In the genomic region with DNA sequence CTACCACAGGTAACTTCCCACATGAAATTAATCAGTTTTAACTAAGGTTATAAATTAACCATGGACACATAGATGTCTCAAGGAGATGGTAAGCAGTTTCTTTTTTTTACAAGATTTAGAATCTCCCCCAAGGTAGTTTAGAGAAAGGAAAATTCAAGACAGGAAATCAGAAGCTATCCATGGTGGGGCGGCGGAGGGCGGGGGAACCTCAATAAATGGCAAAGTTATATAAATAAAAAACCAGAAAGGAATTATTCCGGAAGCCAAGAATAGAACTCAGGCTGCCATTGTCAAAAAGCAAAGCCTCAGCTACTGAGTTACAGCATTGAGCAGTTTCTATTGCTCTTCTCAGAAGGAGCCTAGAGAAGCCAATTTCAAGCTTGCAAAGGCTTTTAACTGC, we compare ENCODE assay signal across 24 cellular contexts.
"Had no signal": no experiment of that assay in that cellular context is flagged by ENCODE, and none has a peak within 500 bp of the region (broad histone marks: within the 10 kb centered on the region; RNA-seq: fewer than 3 reads in every experiment).

No MANE protein-coding gene starts in this region.

- H3K27ac ChIP-seq: adrenal gland, body of pancreas, epithelial cell of prostate, spleen, transverse colon had no signal

- H3K27me3 ChIP-seq: adrenal gland, body of pancreas, spleen, transverse colon had no signal

- DNase-seq: activated CD4-positive, alpha-beta memory T cell treated with anti-CD3 and anti-CD28 coated beads for 36 hours; activated CD4-positive, alpha-beta T cell treated with anti-CD3 and anti-CD28 coated beads, Interleukin-2, amount 10 ng/mL, durations not matched to agents 24 days and 14 days; activated CD4-positive, CD25-positive, alpha-beta regulatory T cell treated with anti-CD3 and anti-CD28 coated beads, Interleukin-2, amount 50 U/mL, for 72 hours; activated effector memory CD4-positive, alpha-beta T cell treated with Interleukin-2 at 50 U/mL for 16 hours; activated naive CD4-positive, alpha-beta T cell treated with anti-CD3 and anti-CD28 coated beads for 36 hours; activated naive CD8-positive, alpha-beta T cell treated with anti-CD3 and anti-CD28 coated beads for 36 hours; adrenal gland; aorta; body of pancreas; cerebellar nuclear complex; cortex of kidney; midbrain; naive thymus-derived CD4-positive, alpha-beta T cell; occipital lobe; right cardiac atrium; spleen; stimulated activated CD4-positive, alpha-beta T cell treated with anti-CD3 and anti-CD28 coated beads, Interleukin-2, amount 100 ng/mL, for 48 hours; stimulated activated naive CD4-positive, alpha-beta T cell treated with Interleukin-2 at 50 U/mL for 16 hours; T-helper 2 cell; transverse colon had no signal

- H3K4me3 ChIP-seq: adrenal gland, body of pancreas, spleen, transverse colon had no signal

- H3K9me3 ChIP-seq: adrenal gland, body of pancreas had no signal

- FAIRE-seq: frontal cortex, islet of Langerhans, urothelium cell line had no signal

- ATAC-seq: body of pancreas; naive thymus-derived CD4-positive, alpha-beta T cell; right cardiac atrium had no signal

- H3K36me3 ChIP-seq: adrenal gland, spleen, transverse colon had no signal

- H3K4me1 ChIP-seq: adrenal gland, spleen, transverse colon had no signal
